17 cellular contexts compared by ENCODE assay signal in genomic region chr9:129878253-129878652, GRCh38. TPM values are rescaled to one million over a fixed set of nuclear protein-coding genes. Genes with fewer than 3 reads are reported as not detected.
A peak's percentile ranks its signal among the peaks of the same experiment; 100 is the strongest.
DNase-seq lines count a peak whose midpoint lies in the region; TF ChIP-seq lines count a peak whose summit lies in the region.
"Had no signal": no experiment of that assay in that cellular context is flagged by ENCODE, and none has a peak within 500 bp of the region (broad histone marks: within the 10 kb centered on the region; RNA-seq: fewer than 3 reads in every experiment).

No MANE protein-coding gene starts in this region.

- H3K4me3 Mint-ChIP-seq in activated T-cell treated with anti-CD3 and anti-CD28 coated beads, Interleukin-2, amount 50 U/mL, for 24 hours, result no peak overlapping the region
- H3K4me3 Mint-ChIP-seq in endothelial cell (ENCODE audit: unreplicated experiment), result peak overlapping the region; percentile 44
- H3K4me3 Mint-ChIP-seq: CD8-positive, alpha-beta T cell had no signal

- POLR2A ChIA-PET in A673 (lab: Charles Lee; ENCODE audit: low non-redundant PET), result no interaction called here
- POLR2A ChIA-PET in PC-9 (lab: Charles Lee; ENCODE audit: unreplicated experiment), result no interaction called here

- no peak overlapping the region for H3K4me3 ChIP-seq in A673 (ENCODE audit: low read depth, low read length, poor library complexity, severe bottlenecking)
- H3K4me3 ChIP-seq in H7 (ENCODE audit: insufficient read depth, low read depth, low read length), result no peak overlapping the region
- no peak overlapping the region for H3K4me3 ChIP-seq in PC-9
- H3K4me3 ChIP-seq: GM23248 had no signal

- H3K36me3 Mint-ChIP-seq in activated T-cell treated with anti-CD3 and anti-CD28 coated beads, Interleukin-2, amount 50 U/mL, for 24 hours (ENCODE audit: low read depth), result peaks cover 88% of the 10 kb centered on the region
- H3K36me3 Mint-ChIP-seq in endothelial cell (ENCODE audit: low read depth, unreplicated experiment), result peaks cover 11% of the 10 kb centered on the region

- H4K20me1 ChIP-seq in PC-9 (ENCODE audit: insufficient read depth), result no peaks in the 10 kb centered on the region

- H3K9me3 ChIP-seq in A673 (ENCODE audit: low read depth, low read length, poor library complexity, severe bottlenecking) (no peaks in the 10 kb centered on the region), PC-9 (ENCODE audit: insufficient read depth, low read depth) (no peaks in the 10 kb centered on the region)

- 0 out of 2 replicates have a peak, but pooled peaks cover 7% of the 10 kb centered on the region for H3F3A ChIP-seq in PC-9 (ENCODE audit: insufficient read depth, low read depth)

- H2AFZ ChIP-seq in PC-9, result no peak overlapping the region
- H2AFZ ChIP-seq: GM23248 had no signal

- CTCF ChIA-PET in A673 (lab: Charles Lee) (no interaction called here), PC-9 (lab: Charles Lee) (no interaction called here)

- H3K36me3 ChIP-seq in A673 (ENCODE audit: insufficient read depth, low read length, poor library complexity, severe bottlenecking) (peaks cover 12% of the 10 kb centered on the region), H7 (replicated peaks; ENCODE audit: control insufficient read depth, insufficient read depth, low read length) (peaks cover 1% of the 10 kb centered on the region), PC-9 (ENCODE audit: low read depth) (no peaks in the 10 kb centered on the region)

- TF ChIP-seq CTCF in A673 (conservative IDR thresholded peaks at IDR 0.05; ENCODE audit: low read depth, low read length) (no peak), endothelial cell (IDR thresholded peaks at IDR 0.05; ENCODE audit: unreplicated experiment) (no peak), PC-9 (conservative IDR thresholded peaks at IDR 0.05) (no peak)

- H3K4me2 ChIP-seq in PC-9, result no peak overlapping the region

- peak overlapping the region; percentile 30 for H3K27ac ChIP-seq in A673 (ENCODE audit: low read depth, low read length, poor library complexity, severe bottlenecking)
- no peak overlapping the region for H3K27ac ChIP-seq in PC-9
- H3K27ac ChIP-seq: GM23248 had no signal

- peaks cover 23% of the 10 kb centered on the region for H3K4me1 Mint-ChIP-seq in activated T-cell treated with anti-CD3 and anti-CD28 coated beads, Interleukin-2, amount 50 U/mL, for 24 hours (ENCODE audit: low read depth)
- H3K4me1 Mint-ChIP-seq in endothelial cell (ENCODE audit: unreplicated experiment), result no peaks in the 10 kb centered on the region

- H3K9me3 Mint-ChIP-seq in activated T-cell treated with anti-CD3 and anti-CD28 coated beads, Interleukin-2, amount 50 U/mL, for 24 hours, result no peaks in the 10 kb centered on the region
- H3K9me3 Mint-ChIP-seq in endothelial cell (ENCODE audit: unreplicated experiment), result no peaks in the 10 kb centered on the region
- H3K9me3 Mint-ChIP-seq: CD8-positive, alpha-beta T cell had no signal

- DNase-seq in activated T-cell treated with anti-CD3 and anti-CD28 coated beads, Interleukin-2, amount 50 U/mL, for 24 hours, result no peak
- no peak for DNase-seq in activated T-cell treated with anti-CD3 and anti-CD28 coated beads for 4 hours
- DNase-seq in A673 (ENCODE audit: low spot score), result no peak
- peak; percentile 44 for DNase-seq in H7
- DNase-seq in endothelial cell (ENCODE audit: low spot score), result no peak
- no peak for DNase-seq in DMS153 treated with DMSO at 0.1 percent for 48 hours (lab: John Stamatoyannopoulos, UW; ENCODE audit: unreplicated experiment)
- no peak for DNase-seq in PC-9
- no peak for DNase-seq in activated CD4-positive, alpha-beta T cell treated with anti-CD3 and anti-CD28 coated beads, Interleukin-2, amount 50 U/mL, for 4 hours
- DNase-seq: CD8-positive, alpha-beta T cell; DMS79; GM23248; NCI-H1105; NCI-H1694; NCI-H2081 treated with DMSO at 0.1 percent for 48 hours; NCI-H510A; NCI-H748 treated with DMSO at 0.1 percent for 48 hours; NK-92 treated with Interleukin-12 subunit alpha and Interleukin-12 subunit beta, amount 100 ng/mL, for 24 hours had no signal

- BruUV-seq in A673 (replicated peaks; lab: Mats Ljungman, UMichigan) (no TSS peak), PC-9 (replicated peaks; lab: Mats Ljungman, UMichigan) (no TSS peak)

- H3K27ac Mint-ChIP-seq in activated T-cell treated with anti-CD3 and anti-CD28 coated beads, Interleukin-2, amount 50 U/mL, for 24 hours, result peak overlapping the region; percentile 69
- H3K27ac Mint-ChIP-seq in endothelial cell (ENCODE audit: unreplicated experiment), result no peak overlapping the region
- H3K27ac Mint-ChIP-seq: CD8-positive, alpha-beta T cell had no signal

- H3K27me3 ChIP-seq in A673 (replicated peaks; ENCODE audit: insufficient read depth, low read depth, low read length, poor library complexity) (no peaks in the 10 kb centered on the region), H7 (ENCODE audit: control insufficient read depth, insufficient read depth, low read length) (no peaks in the 10 kb centered on the region), PC-9 (ENCODE audit: insufficient read depth, low read depth) (no peaks in the 10 kb centered on the region)

- no peaks in the 10 kb centered on the region for H3K9me2 ChIP-seq in PC-9 (ENCODE audit: insufficient read depth)

- intact Hi-C loops in A673 (cut with micrococcal nuclease; ENCODE audit: unreplicated experiment), result no loop called here
- intact Hi-C loops in PC-9 (cut with micrococcal nuclease; ENCODE audit: unreplicated experiment), result no loop called here

- H3K79me2 ChIP-seq in PC-9 (ENCODE audit: low read depth), result no peaks in the 10 kb centered on the region

- H3K4me1 ChIP-seq in A673 (ENCODE audit: insufficient read depth, low read length, poor library complexity, severe bottlenecking) (peaks cover 21% of the 10 kb centered on the region), PC-9 (replicated peaks; ENCODE audit: insufficient read depth) (no peaks in the 10 kb centered on the region)

- H3K27me3 Mint-ChIP-seq in activated T-cell treated with anti-CD3 and anti-CD28 coated beads, Interleukin-2, amount 50 U/mL, for 24 hours, result no peaks in the 10 kb centered on the region
- H3K27me3 Mint-ChIP-seq in endothelial cell (ENCODE audit: unreplicated experiment), result peaks cover 10% of the 10 kb centered on the region

RNA-seq across cellular contexts. Expression of gene USP20, which starts 43.0 kb away (rescaled TPM):
- total RNA-seq in A673 (2021) (17.1 and 21.0 TPM in 2 replicates), endothelial cell (ENCODE audit: unreplicated experiment) (21.7 TPM), PC-9 (2021) (22.1 and 27.8 TPM in 2 replicates)
- total RNA-seq in H7 (2014; rRNA removed; shearing (Covaris generic)), result 15.8 and 16.3 TPM in 2 replicates

RNA-seq across cellular contexts. Expression of gene C9orf78, which starts 43.2 kb away (rescaled TPM):
- 52.6 and 60.4 TPM in 2 replicates for total RNA-seq in A673 (2021)
- total RNA-seq in H7 (2014; rRNA removed; shearing (Covaris generic)), result 39.7 and 47.0 TPM in 2 replicates
- total RNA-seq in endothelial cell (ENCODE audit: unreplicated experiment), result 29.1 TPM
- 39.2 and 51.7 TPM in 2 replicates for total RNA-seq in PC-9 (2021)

RNA-seq across cellular contexts. Expression of gene TOR1A, which starts 54.3 kb away (rescaled TPM):
- total RNA-seq in A673 (2021) (42.8 and 46.3 TPM in 2 replicates), endothelial cell (ENCODE audit: unreplicated experiment) (58.0 TPM), PC-9 (2021) (33.8 and 43.5 TPM in 2 replicates)
- total RNA-seq in H7 (2014; rRNA removed; shearing (Covaris generic)), result 22.9 and 27.1 TPM in 2 replicates
